In genomic region chr7:112254709-112255387, GRCh38 we compare ENCODE assay signal across 15 cellular contexts. TPM values are rescaled to one million over a fixed set of nuclear protein-coding genes. Genes with fewer than 3 reads are reported as not detected.
A peak's percentile ranks its signal among the peaks of the same experiment; 100 is the strongest.
DNase-seq lines count a peak whose midpoint lies in the region; ATAC-seq and TF ChIP-seq lines count a peak whose summit lies in the region.
"Had no signal": no experiment of that assay in that cellular context is flagged by ENCODE, and none has a peak within 500 bp of the region (broad histone marks: within the 10 kb centered on the region; RNA-seq: fewer than 3 reads in every experiment).

No MANE protein-coding gene starts in this region.

- no peaks in the 10 kb centered on the region; a peak in 1 of 22 replicates for H3K36me3 ChIP-seq in BLaER1 treated with 17β-estradiol and CSF1 and Interleukin-3, amounts not matched to agents 10 nM and 100 nM
- H3K36me3 ChIP-seq in KMS-11 (ENCODE audit: insufficient read depth): no peaks in the 10 kb centered on the region
- no peaks in the 10 kb centered on the region for H3K36me3 ChIP-seq in lower lobe of right lung
- H3K36me3 ChIP-seq: MG63 had no signal

- H3K27ac Mint-ChIP-seq in effector memory CD8-positive, alpha-beta T cell: no peak overlapping the region
- H3K27ac Mint-ChIP-seq: CD8-positive, alpha-beta T cell had no signal

- no peak overlapping the region for H3K4me3 Mint-ChIP-seq in effector memory CD8-positive, alpha-beta T cell
- H3K4me3 Mint-ChIP-seq: CD8-positive, alpha-beta T cell had no signal

- H3K4me1 Mint-ChIP-seq in effector memory CD8-positive, alpha-beta T cell (ENCODE audit: low read depth in 2 of 2): peaks cover 13 to 36% of the 10 kb centered on the region in 2 donors

- ATAC-seq in lower lobe of right lung: peak in 1 of 2 donors; percentile 38
- ATAC-seq in effector memory CD8-positive, alpha-beta T cell (replicated peaks): no peak
- ATAC-seq: CD8-positive, alpha-beta T cell had no signal

- H3K4me1 ChIP-seq in BLaER1 treated with 17β-estradiol and CSF1 and Interleukin-3, amounts not matched to agents 10 nM and 100 nM: peaks cover 11 to 20% (median 14%) of the 10 kb centered on the region in 10 experiments
- H3K4me1 ChIP-seq in KMS-11 (ENCODE audit: low read depth, poor library complexity, severe bottlenecking) (peaks cover 25% of the 10 kb centered on the region), lower lobe of right lung (peaks cover 24% of the 10 kb centered on the region)

- H3K27me3 Mint-ChIP-seq in effector memory CD8-positive, alpha-beta T cell: no peaks in the 10 kb centered on the region

- no peak overlapping the region for H2AFZ ChIP-seq in KMS-11 (ENCODE audit: low read depth)

- H3K36me3 Mint-ChIP-seq in effector memory CD8-positive, alpha-beta T cell (ENCODE audit: insufficient read depth): no peaks in the 10 kb centered on the region
- H3K36me3 Mint-ChIP-seq: CD8-positive, alpha-beta T cell had no signal

- no peaks in the 10 kb centered on the region; the same call in 1 of the 2 replicates for H3K79me2 ChIP-seq in KMS-11 (ENCODE audit: insufficient read depth, low read depth)

- intact Hi-C loops in lower lobe of right lung (cut with DNase I): no loop called here

- H3K4me3 ChIP-seq in BLaER1 treated with 17β-estradiol and CSF1 and Interleukin-3, amounts not matched to agents 10 nM and 100 nM: no peak overlapping the region
- H3K4me3 ChIP-seq in KMS-11 (IDR thresholded peaks at IDR 0.05; ENCODE audit: insufficient read depth, low read depth, low read length) (no peak overlapping the region), lower lobe of right lung (no peak overlapping the region)
- H3K4me3 ChIP-seq: MG63 had no signal

- peaks cover 0 to 19% (median 4%) of the 10 kb centered on the region in 11 experiments; a peak in 5 of 22 replicates for H4K20me1 ChIP-seq in BLaER1 treated with 17β-estradiol and CSF1 and Interleukin-3, amounts not matched to agents 10 nM and 100 nM
- H4K20me1 ChIP-seq in KMS-11 (ENCODE audit: insufficient read depth): no peaks in the 10 kb centered on the region

- H3K4me2 ChIP-seq in BLaER1 treated with 17β-estradiol and CSF1 and Interleukin-3, amounts not matched to agents 10 nM and 100 nM: peak overlapping the region; percentile 13 to 58 (median 33); a peak in 18 of 22 replicates
- peak overlapping the region; percentile 4 for H3K4me2 ChIP-seq in KMS-11

- H3K9me3 ChIP-seq in BLaER1 treated with 17β-estradiol and CSF1 and Interleukin-3, amounts not matched to agents 10 nM and 100 nM (replicated peaks in 1 of 11): peaks cover 0 to 7% (median 0%) of the 10 kb centered on the region in 11 experiments; a peak in 1 of 22 replicates
- H3K9me3 ChIP-seq in lower lobe of right lung: no peaks in the 10 kb centered on the region
- H3K9me3 ChIP-seq: MG63 had no signal

- H3K27ac ChIP-seq in BLaER1 treated with 17β-estradiol and CSF1 and Interleukin-3, amounts not matched to agents 10 nM and 100 nM: peak overlapping the region in 2 of 11 experiments; percentile 9 to 39; a peak in 2 of 22 replicates
- no peak overlapping the region for H3K27ac ChIP-seq in KMS-11
- peak overlapping the region; percentile 9 for H3K27ac ChIP-seq in caudate nucleus (ENCODE audit: low read depth, low read length)
- H3K27ac ChIP-seq in lower lobe of right lung: peak overlapping the region; percentile 20

- no peak for TF ChIP-seq CTCF in KMS-11 (conservative IDR thresholded peaks at IDR 0.05; ENCODE audit: low read depth, low read length)
- no peak for TF ChIP-seq CTCF in lower lobe of right lung (IDR thresholded peaks at IDR 0.05)

- no peak overlapping the region for H3K9ac ChIP-seq in BLaER1 treated with 17β-estradiol and CSF1 and Interleukin-3, amounts not matched to agents 10 nM and 100 nM
- no peak overlapping the region for H3K9ac ChIP-seq in KMS-11

- no peaks in the 10 kb centered on the region for H3K9me3 Mint-ChIP-seq in effector memory CD8-positive, alpha-beta T cell
- H3K9me3 Mint-ChIP-seq: CD8-positive, alpha-beta T cell had no signal

- no peak for DNase-seq in caudate nucleus (lab: John Stamatoyannopoulos, UW)
- DNase-seq in lower lobe of right lung: no peak
- no peak for DNase-seq in Kasumi-1 (lab: John Stamatoyannopoulos, UW)
- no peak for DNase-seq in effector memory CD8-positive, alpha-beta T cell
- no peak for DNase-seq in effector CD4-positive, alpha-beta T cell
- DNase-seq: CD8-positive, alpha-beta T cell; GDM1; KG1; MG63; NCI-H1048; NCI-H1417 treated with DMSO at 0.1 percent for 48 hours; NCI-H187; SHP77 had no signal

- H3K27me3 ChIP-seq in BLaER1 treated with 17β-estradiol and CSF1 and Interleukin-3, amounts not matched to agents 10 nM and 100 nM: no peaks in the 10 kb centered on the region
- no peaks in the 10 kb centered on the region for H3K27me3 ChIP-seq in KMS-11 (ENCODE audit: insufficient read depth, low read depth)
- no peaks in the 10 kb centered on the region for H3K27me3 ChIP-seq in lower lobe of right lung (ENCODE audit: low read depth)
- H3K27me3 ChIP-seq: MG63 had no signal

RNA-seq across cellular contexts. Expression of gene ZNF277, which starts 48.4 kb away (rescaled TPM):
- total RNA-seq in lower lobe of right lung: 33.3 TPM

RNA-seq across cellular contexts. Expression of gene DOCK4, which starts 48.6 kb away (rescaled TPM):
- total RNA-seq in lower lobe of right lung: 78.5 TPM
